1 cellular context compared by ENCODE assay signal in the genomic region with DNA sequence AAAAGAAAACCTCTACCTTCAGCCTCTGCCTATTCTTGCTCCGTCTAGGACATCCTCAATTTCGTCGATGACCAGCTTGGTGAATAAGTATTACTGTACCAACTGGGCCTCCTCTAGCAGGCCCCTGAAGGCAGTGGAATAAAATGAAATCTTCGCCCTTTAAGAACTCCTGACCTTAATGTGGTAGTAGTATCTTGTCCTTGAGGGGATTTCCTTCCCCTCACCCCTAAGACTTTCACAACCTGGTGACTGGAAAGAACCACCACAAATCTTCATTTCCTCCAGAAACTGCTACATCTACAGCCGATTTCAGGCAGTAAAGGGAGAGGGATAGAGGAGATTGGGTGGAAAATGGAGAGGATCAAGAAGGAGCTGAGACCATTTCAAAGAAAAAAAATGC.
TF ChIP-seq lines count a peak whose summit lies in the region.

No MANE protein-coding gene starts in this region.

TF ChIP-seq in WTC11, 78 proteins besides CTCF, POLR2A, EP300 and RAD21 (continued from another document):
- TF ChIP-seq, protein P1, sequence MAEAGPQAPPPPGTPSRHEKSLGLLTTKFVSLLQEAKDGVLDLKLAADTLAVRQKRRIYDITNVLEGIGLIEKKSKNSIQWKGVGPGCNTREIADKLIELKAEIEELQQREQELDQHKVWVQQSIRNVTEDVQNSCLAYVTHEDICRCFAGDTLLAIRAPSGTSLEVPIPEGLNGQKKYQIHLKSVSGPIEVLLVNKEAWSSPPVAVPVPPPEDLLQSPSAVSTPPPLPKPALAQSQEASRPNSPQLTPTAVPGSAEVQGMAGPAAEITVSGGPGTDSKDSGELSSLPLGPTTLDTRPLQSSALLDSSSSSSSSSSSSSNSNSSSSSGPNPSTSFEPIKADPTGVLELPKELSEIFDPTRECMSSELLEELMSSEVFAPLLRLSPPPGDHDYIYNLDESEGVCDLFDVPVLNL (CRISPR knock-in tag; IDR thresholded peaks at IDR 0.05; ENCODE audit: borderline replicate concordance, low read depth) = no peak
- no peak for TF ChIP-seq RELA (CRISPR knock-in tag; IDR thresholded peaks at IDR 0.05; ENCODE audit: borderline replicate concordance)
- TF ChIP-seq, protein P2, sequence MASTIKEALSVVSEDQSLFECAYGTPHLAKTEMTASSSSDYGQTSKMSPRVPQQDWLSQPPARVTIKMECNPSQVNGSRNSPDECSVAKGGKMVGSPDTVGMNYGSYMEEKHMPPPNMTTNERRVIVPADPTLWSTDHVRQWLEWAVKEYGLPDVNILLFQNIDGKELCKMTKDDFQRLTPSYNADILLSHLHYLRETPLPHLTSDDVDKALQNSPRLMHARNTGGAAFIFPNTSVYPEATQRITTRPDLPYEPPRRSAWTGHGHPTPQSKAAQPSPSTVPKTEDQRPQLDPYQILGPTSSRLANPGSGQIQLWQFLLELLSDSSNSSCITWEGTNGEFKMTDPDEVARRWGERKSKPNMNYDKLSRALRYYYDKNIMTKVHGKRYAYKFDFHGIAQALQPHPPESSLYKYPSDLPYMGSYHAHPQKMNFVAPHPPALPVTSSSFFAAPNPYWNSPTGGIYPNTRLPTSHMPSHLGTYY (CRISPR knock-in tag; IDR thresholded peaks at IDR 0.05) = no peak
- TF ChIP-seq GABPB1 (CRISPR knock-in tag; IDR thresholded peaks at IDR 0.05) = no peak
- TF ChIP-seq ZNF281 (CRISPR knock-in tag; IDR thresholded peaks at IDR 0.05) = no peak
- TF ChIP-seq ZNF423 (CRISPR knock-in tag; IDR thresholded peaks at IDR 0.05) = no peak
- TF ChIP-seq GTF2I (CRISPR knock-in tag; conservative IDR thresholded peaks at IDR 0.05) = no peak
- TF ChIP-seq MYBL2 (CRISPR knock-in tag; IDR thresholded peaks at IDR 0.05) = no peak
- TF ChIP-seq NFE2L1 (CRISPR knock-in tag; IDR thresholded peaks at IDR 0.05) = no peak
- TF ChIP-seq ZNF671 (CRISPR knock-in tag; IDR thresholded peaks at IDR 0.05) = no peak
- no peak for TF ChIP-seq ZNF396 (CRISPR knock-in tag; IDR thresholded peaks at IDR 0.05; ENCODE audit: borderline replicate concordance)
- no peak for TF ChIP-seq TEAD1 (CRISPR knock-in tag; IDR thresholded peaks at IDR 0.05)
- no peak for TF ChIP-seq ZBTB21 (CRISPR knock-in tag; IDR thresholded peaks at IDR 0.05; ENCODE audit: borderline replicate concordance)
- TF ChIP-seq, protein P3, sequence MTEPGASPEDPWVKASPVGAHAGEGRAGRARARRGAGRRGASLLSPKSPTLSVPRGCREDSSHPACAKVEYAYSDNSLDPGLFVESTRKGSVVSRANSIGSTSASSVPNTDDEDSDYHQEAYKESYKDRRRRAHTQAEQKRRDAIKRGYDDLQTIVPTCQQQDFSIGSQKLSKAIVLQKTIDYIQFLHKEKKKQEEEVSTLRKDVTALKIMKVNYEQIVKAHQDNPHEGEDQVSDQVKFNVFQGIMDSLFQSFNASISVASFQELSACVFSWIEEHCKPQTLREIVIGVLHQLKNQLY (CRISPR knock-in tag; IDR thresholded peaks at IDR 0.05) = no peak
- TF ChIP-seq, protein P4, sequence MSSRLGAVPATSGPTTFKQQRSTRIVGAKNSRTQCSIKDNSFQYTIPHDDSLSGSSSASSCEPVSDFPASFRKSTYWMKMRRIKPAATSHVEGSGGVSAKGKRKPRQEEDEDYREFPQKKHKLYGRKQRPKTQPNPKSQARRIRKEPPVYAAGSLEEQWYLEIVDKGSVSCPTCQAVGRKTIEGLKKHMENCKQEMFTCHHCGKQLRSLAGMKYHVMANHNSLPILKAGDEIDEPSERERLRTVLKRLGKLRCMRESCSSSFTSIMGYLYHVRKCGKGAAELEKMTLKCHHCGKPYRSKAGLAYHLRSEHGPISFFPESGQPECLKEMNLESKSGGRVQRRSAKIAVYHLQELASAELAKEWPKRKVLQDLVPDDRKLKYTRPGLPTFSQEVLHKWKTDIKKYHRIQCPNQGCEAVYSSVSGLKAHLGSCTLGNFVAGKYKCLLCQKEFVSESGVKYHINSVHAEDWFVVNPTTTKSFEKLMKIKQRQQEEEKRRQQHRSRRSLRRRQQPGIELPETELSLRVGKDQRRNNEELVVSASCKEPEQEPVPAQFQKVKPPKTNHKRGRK (CRISPR knock-in tag; IDR thresholded peaks at IDR 0.05; ENCODE audit: borderline replicate concordance) = no peak
